1 cellular context compared by ENCODE assay signal in the genomic region with DNA sequence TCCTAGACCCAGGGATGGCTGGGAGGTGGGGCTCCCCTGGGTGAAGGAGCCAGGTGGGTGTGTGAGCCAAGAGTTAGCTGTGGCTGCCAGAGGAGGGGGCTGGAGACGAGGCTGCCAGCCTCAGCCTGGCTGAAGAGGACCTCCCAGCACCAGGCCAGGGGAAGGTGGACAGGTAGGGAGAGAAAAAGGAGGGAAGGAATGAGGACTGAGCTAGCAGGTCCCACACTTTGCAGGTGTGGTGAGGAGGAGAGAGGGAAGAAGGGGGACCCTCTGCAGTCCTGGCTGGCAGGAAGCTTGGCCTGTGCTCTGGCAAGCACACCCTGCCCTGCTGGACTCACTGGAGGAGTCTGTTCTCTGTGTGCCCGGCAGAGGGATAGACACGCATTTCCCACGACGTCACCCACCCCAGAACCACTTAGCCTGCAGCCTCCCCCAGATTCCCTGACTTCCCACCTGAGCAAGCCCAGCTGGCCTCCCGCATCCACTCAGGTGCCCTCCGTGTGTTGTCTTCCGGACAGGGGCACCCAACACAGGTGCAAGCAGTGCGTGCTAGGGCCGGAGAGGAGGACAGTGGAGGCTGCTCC.
TF ChIP-seq lines count a peak whose summit lies in the region.

No MANE protein-coding gene starts in this region.

TF ChIP-seq in IMR-90, 13 proteins besides CTCF, POLR2A, EP300 and RAD21:
- no peak for TF ChIP-seq CHD1 (IDR thresholded peaks at IDR 0.05; ENCODE audit: low read depth, low read length)
- no peak for TF ChIP-seq RCOR1 (IDR thresholded peaks at IDR 0.05; ENCODE audit: insufficient replicate concordance, low read length)
- TF ChIP-seq CEBPB (IDR thresholded peaks at IDR 0.05; ENCODE audit: low read depth, low read length): no peak
- TF ChIP-seq, protein P1, sequence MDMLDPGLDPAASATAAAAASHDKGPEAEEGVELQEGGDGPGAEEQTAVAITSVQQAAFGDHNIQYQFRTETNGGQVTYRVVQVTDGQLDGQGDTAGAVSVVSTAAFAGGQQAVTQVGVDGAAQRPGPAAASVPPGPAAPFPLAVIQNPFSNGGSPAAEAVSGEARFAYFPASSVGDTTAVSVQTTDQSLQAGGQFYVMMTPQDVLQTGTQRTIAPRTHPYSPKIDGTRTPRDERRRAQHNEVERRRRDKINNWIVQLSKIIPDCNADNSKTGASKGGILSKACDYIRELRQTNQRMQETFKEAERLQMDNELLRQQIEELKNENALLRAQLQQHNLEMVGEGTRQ (IDR thresholded peaks at IDR 0.05; ENCODE audit: low read depth, low read length): no peak
- TF ChIP-seq MXI1 (IDR thresholded peaks at IDR 0.05; ENCODE audit: borderline replicate concordance, low read depth, low read length): no peak
- TF ChIP-seq MAFK (IDR thresholded peaks at IDR 0.05; ENCODE audit: low read depth, low read length): no peak
- TF ChIP-seq, protein P2, sequence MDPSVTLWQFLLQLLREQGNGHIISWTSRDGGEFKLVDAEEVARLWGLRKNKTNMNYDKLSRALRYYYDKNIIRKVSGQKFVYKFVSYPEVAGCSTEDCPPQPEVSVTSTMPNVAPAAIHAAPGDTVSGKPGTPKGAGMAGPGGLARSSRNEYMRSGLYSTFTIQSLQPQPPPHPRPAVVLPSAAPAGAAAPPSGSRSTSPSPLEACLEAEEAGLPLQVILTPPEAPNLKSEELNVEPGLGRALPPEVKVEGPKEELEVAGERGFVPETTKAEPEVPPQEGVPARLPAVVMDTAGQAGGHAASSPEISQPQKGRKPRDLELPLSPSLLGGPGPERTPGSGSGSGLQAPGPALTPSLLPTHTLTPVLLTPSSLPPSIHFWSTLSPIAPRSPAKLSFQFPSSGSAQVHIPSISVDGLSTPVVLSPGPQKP (IDR thresholded peaks at IDR 0.05; ENCODE audit: borderline replicate concordance, low read depth, low read length): no peak
- no peak for TF ChIP-seq NFE2L2 (IDR thresholded peaks at IDR 0.05; ENCODE audit: low read depth, low read length)
- no peak for TF ChIP-seq SMC3 (IDR thresholded peaks at IDR 0.05; ENCODE audit: low read depth, low read length)
- no peak for TF ChIP-seq BHLHE40 (IDR thresholded peaks at IDR 0.05; ENCODE audit: low read depth, low read length)
- no peak for TF ChIP-seq RFX5 (IDR thresholded peaks at IDR 0.05; ENCODE audit: low read depth, low read length)
- no peak for TF ChIP-seq FOS (IDR thresholded peaks at IDR 0.05; ENCODE audit: low read depth, low read length)
- TF ChIP-seq MAZ (IDR thresholded peaks at IDR 0.05; ENCODE audit: borderline replicate concordance, low read depth, low read length): no peak
